Comparison of ENCODE assay signal across 8 cellular contexts in genomic region chr5:132777209-132778069, GRCh38. TPM values are rescaled to one million over a fixed set of nuclear protein-coding genes. Genes with fewer than 3 reads are reported as not detected.
DNase-seq lines count a peak whose midpoint lies in the region; ATAC-seq and TF ChIP-seq lines count a peak whose summit lies in the region.

Gene SEPTIN8, minus strand, starts transcription at chr5:132777239. Its CDS starts 102 bp downstream, at chr5:132777137.

- CTCF ChIA-PET in activated CD4-positive, alpha-beta T cell treated with anti-CD3 and anti-CD28 coated beads for 36 hours (lab: Charles Lee) = interaction anchor here (0.6 to 1.4 kb wide), 4 partner anchors 34 to 1098 kb away, joined by 3 to 4 read pairs (median 4); no protein-coding TSS in a partner anchor

- no peaks in the 10 kb centered on the region for H3K9me3 Mint-ChIP-seq in activated CD4-positive, alpha-beta T cell treated with anti-CD3 and anti-CD28 coated beads for 36 hours (ENCODE audit: low read depth)

- 1 to 2% methylated on average over 75 to 82 of the region's 82 CpGs for WGBS in heart right ventricle, 2 donors

- peak; percentile 79 for ATAC-seq in activated CD4-positive, alpha-beta T cell treated with anti-CD3 and anti-CD28 coated beads for 36 hours
- ATAC-seq in HG03025 (IDR thresholded peaks at IDR 0.05; ENCODE audit: low FRiP score, unreplicated experiment) (peak; percentile 54), heart right ventricle (peak; percentile 54 to 83 (median 64))

- H3K36me3 Mint-ChIP-seq in activated CD4-positive, alpha-beta T cell treated with anti-CD3 and anti-CD28 coated beads for 36 hours (ENCODE audit: low read depth) = no peaks in the 10 kb centered on the region

- peaks cover 10% of the 10 kb centered on the region; the same call in 1 of the 2 replicates for H3K27me3 ChIP-seq in SJCRH30
- peaks cover 0 to 40% (median 0%) of the 10 kb centered on the region in 7 donors for H3K27me3 ChIP-seq in heart right ventricle

- peaks cover 7% of the 10 kb centered on the region for H3K4me1 Mint-ChIP-seq in activated CD4-positive, alpha-beta T cell treated with anti-CD3 and anti-CD28 coated beads for 36 hours

- TF ChIP-seq CTCF in heart right ventricle (IDR thresholded peaks at IDR 0.05) = no peak

- no peaks in the 10 kb centered on the region for H3K9me3 ChIP-seq in SJCRH30 (replicated peaks)
- no peaks in the 10 kb centered on the region for H3K9me3 ChIP-seq in heart right ventricle

- peak within 1 kb of the TSS; percentile 75 for H3K4me3 ChIP-seq in SJCRH30
- peak within 1 kb of the TSS; percentile 61 to 97 (median 87) for H3K4me3 ChIP-seq in heart right ventricle

- H3K27ac Mint-ChIP-seq in activated CD4-positive, alpha-beta T cell treated with anti-CD3 and anti-CD28 coated beads for 36 hours = peak within 1 kb of the TSS; percentile 8

- H3K4me3 Mint-ChIP-seq in activated CD4-positive, alpha-beta T cell treated with anti-CD3 and anti-CD28 coated beads for 36 hours = peak within 1 kb of the TSS; percentile 65

- H3K36me3 ChIP-seq in SJCRH30 (no peaks in the 10 kb centered on the region), heart right ventricle (no peaks in the 10 kb centered on the region)

- POLR2A ChIA-PET in activated CD4-positive, alpha-beta T cell treated with anti-CD3 and anti-CD28 coated beads for 36 hours (lab: Charles Lee) = no interaction called here

- peaks cover 37% of the 10 kb centered on the region for H3K27me3 Mint-ChIP-seq in activated CD4-positive, alpha-beta T cell treated with anti-CD3 and anti-CD28 coated beads for 36 hours

- H3K27ac ChIP-seq in SJCRH30 (no peak within 1 kb of the TSS), heart right ventricle (peak within 1 kb of the TSS; percentile 64 to 93 (median 88))

- intact Hi-C loops in activated CD4-positive, alpha-beta T cell treated with anti-CD3 and anti-CD28 coated beads for 36 hours (cut with DNase I, micrococcal nuclease) = loop anchor here in 1 of 2 experiments (1.0 kb wide), 2 partner anchors 24 to 40 kb away; partner anchors contain the start of gene KIF3A
- intact Hi-C loops in heart right ventricle (cut with DNase I) (loop anchor here in 1 of 10 donors (5.0 kb wide), 1 partner anchor 40 kb away; the partner anchor contains the start of gene KIF3A), posterior cingulate gyrus (cut with DNase I) (loop anchor here (5.0 kb wide), 1 partner anchor 35 kb away; the partner anchor contains the start of gene SOWAHA)

- peak; percentile 67 for DNase-seq in activated CD4-positive, alpha-beta T cell treated with anti-CD3 and anti-CD28 coated beads for 36 hours
- no peak for DNase-seq in activated CD4-positive, alpha-beta T cell treated with anti-CD3 and anti-CD28 coated beads for 1 hour
- DNase-seq in SJCRH30 (peak; percentile 39 to 54), amniotic stem cell (lab: John Stamatoyannopoulos, UW) (peak; percentile 20), heart right ventricle (peak; percentile 50 to 67), posterior cingulate gyrus (peak in 9 of 10 donors; percentile 57 to 96 (median 67)), NCI-H226 (no peak)

- H3K4me1 ChIP-seq in SJCRH30 = no peaks in the 10 kb centered on the region; the same call in 1 of the 2 replicates
- H3K4me1 ChIP-seq in heart right ventricle = peaks cover 3 to 55% (median 43%) of the 10 kb centered on the region in 9 donors

RNA-seq across cellular contexts. Expression of gene SEPTIN8, which starts in this region (rescaled TPM):
- 10 to 100 TPM; 18.6 to 19.9 TPM for total RNA-seq in activated CD4-positive, alpha-beta T cell treated with anti-CD3 and anti-CD28 coated beads for 36 hours
- total RNA-seq in SJCRH30 (2014; rRNA removed; shearing (Covaris generic)) = 25.4 and 26.5 TPM in 2 replicates
- 10 to 100 TPM; 23.5 to 41.8 (median 31.2) TPM for total RNA-seq in heart right ventricle
- 10 to 100 TPM; 11.3 to 26.6 TPM for polyA plus RNA-seq in heart right ventricle

Comparison
In these comparisons a context has a peak if more than half of its experiments do, and no peak if none do; other contexts are left out.
1. DNase-seq: peak in activated CD4-positive, alpha-beta T cell treated with anti-CD3 and anti-CD28 coated beads for 36 hours (single experiment), SJCRH30 (2 of 2), amniotic stem cell (single experiment), heart right ventricle (2 of 2) and posterior cingulate gyrus (9 of 10); none in activated CD4-positive, alpha-beta T cell treated with anti-CD3 and anti-CD28 coated beads for 1 hour (single experiment) and NCI-H226 (single experiment).
2. Peak in every context shown above with its lines, with median percentiles within 50 percentile points of each other: ATAC-seq.